ENCODE assay signal across 9 cellular contexts in the genomic region with DNA sequence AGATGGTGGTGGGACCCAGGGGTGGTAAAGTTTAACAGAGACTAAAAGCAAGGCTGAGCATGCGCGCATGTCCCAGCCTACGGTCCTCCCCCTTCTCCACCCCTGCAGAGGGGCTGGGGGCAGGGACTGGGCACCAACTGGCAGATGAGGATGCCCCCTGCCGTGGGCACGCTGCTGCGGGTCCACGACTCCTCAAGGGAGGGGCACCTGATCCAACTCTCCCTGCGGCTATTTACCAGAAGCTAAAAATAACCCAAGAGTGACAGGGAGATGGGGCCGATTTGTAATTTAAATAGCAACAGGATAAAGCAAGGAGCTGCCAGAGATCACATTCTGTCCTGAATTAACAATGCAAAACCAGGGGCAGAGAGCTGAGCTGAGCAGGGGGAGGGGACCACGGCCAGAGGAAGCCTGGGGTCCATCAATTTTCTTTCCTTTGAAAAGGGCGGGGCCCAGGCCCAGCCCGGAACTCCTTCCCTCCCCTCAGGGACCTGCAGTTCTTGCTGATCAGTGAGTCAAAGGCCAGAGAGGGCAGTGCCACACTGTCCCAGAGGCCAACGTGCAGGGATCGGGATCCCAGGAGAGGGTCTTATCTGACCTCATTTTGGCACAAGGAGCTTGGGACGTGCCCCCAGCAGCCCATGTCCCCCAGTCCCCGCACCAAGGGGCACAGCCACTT. TPM values are rescaled to one million over a fixed set of nuclear protein-coding genes. Genes with fewer than 3 reads are reported as not detected.
DNase-seq lines count a peak whose midpoint lies in the region; TF ChIP-seq lines count a peak whose summit lies in the region.
"Had no signal": no experiment of that assay in that cellular context is flagged by ENCODE, and none has a peak within 500 bp of the region (broad histone marks: within the 10 kb centered on the region; RNA-seq: fewer than 3 reads in every experiment).

No MANE protein-coding gene starts in this region.

- peak; percentile 11 for DNase-seq in NCI-H510A treated with DMSO at 0.1 percent for 48 hours (lab: John Stamatoyannopoulos, UW)
- no peak for DNase-seq in NCI-H510A (lab: John Stamatoyannopoulos, UW)
- peak; percentile 85 for DNase-seq in islet precursor cell
- DNase-seq in tibial artery = no peak
- DNase-seq in mucosa of gallbladder (ENCODE audit: low spot score) = no peak
- DNase-seq in CD1c-positive myeloid dendritic cell (ENCODE audit: extremely low spot score) = no peak
- no peak for DNase-seq in Calu3
- DNase-seq: naive B cell had no signal

- peak overlapping the region; percentile 1 to 22 for H3K4me3 ChIP-seq in tibial artery

- no peaks in the 10 kb centered on the region for H3K9me3 ChIP-seq in tibial artery

- peak; percentile 23 for TF ChIP-seq CTCF in VCaP (conservative IDR thresholded peaks at IDR 0.05)
- no peak for TF ChIP-seq CTCF in tibial artery (IDR thresholded peaks at IDR 0.05)
- TF ChIP-seq CTCF in Calu3 (IDR thresholded peaks at IDR 0.05; ENCODE audit: unreplicated experiment) = no peak

- CTCF ChIA-PET in Calu3 (lab: Charles Lee) = interaction anchor here (0.8 kb wide), 1 partner anchor 99 kb away, joined by 3 read pairs; no protein-coding TSS in a partner anchor

- peaks cover 0 to 12% (median 5%) of the 10 kb centered on the region in 4 donors for H3K4me1 ChIP-seq in tibial artery

- no peak overlapping the region for H3K27ac Mint-ChIP-seq in Calu3 (ENCODE audit: unreplicated experiment)
- H3K27ac Mint-ChIP-seq: naive B cell had no signal

- peaks cover 97% of the 10 kb centered on the region for H3K27me3 Mint-ChIP-seq in Calu3 (ENCODE audit: unreplicated experiment)

- H3K36me3 ChIP-seq in tibial artery = no peaks in the 10 kb centered on the region

- BruUV-seq in Calu3 (replicated peaks; lab: Mats Ljungman, UMichigan) = no TSS peak

- no peak overlapping the region for H3K4me3 Mint-ChIP-seq in Calu3 (ENCODE audit: low read depth, unreplicated experiment)

- H3K4me1 Mint-ChIP-seq in Calu3 (ENCODE audit: low read depth, unreplicated experiment) = peaks cover 7% of the 10 kb centered on the region

- H3K27me3 ChIP-seq in tibial artery = peaks cover 0 to 33% of the 10 kb centered on the region in 2 donors

- H3K27ac ChIP-seq in VCaP = peak overlapping the region; percentile 83
- H3K27ac ChIP-seq in tibial artery = no peak overlapping the region

- intact Hi-C loops in tibial artery (cut with DNase I; ENCODE audit: low total_unique reads) (no loop called here), Calu3 (cut with micrococcal nuclease; ENCODE audit: unreplicated experiment) (no loop called here)

- no peaks in the 10 kb centered on the region for H3K9me3 Mint-ChIP-seq in Calu3 (ENCODE audit: low read depth, unreplicated experiment)
- H3K9me3 Mint-ChIP-seq: naive B cell had no signal

- H3K36me3 Mint-ChIP-seq in Calu3 (ENCODE audit: insufficient read depth, unreplicated experiment) = no peaks in the 10 kb centered on the region
- H3K36me3 Mint-ChIP-seq: naive B cell had no signal

RNA-seq across cellular contexts. Expression of gene DGKZ, which starts 8.1 kb away (rescaled TPM):
- total RNA-seq in mucosa of gallbladder = 83.8 TPM
- total RNA-seq in Calu3 (2022) = 38.0 and 40.2 TPM in 2 replicates

RNA-seq across cellular contexts. Expression of gene MDK, which starts 42.3 kb away (rescaled TPM):
- total RNA-seq in mucosa of gallbladder (106 TPM), Calu3 (2022) (74.9 and 139 TPM in 2 replicates)

RNA-seq across cellular contexts. Expression of gene CHRM4, which starts 52.4 kb away (rescaled TPM):
- total RNA-seq in mucosa of gallbladder = not detected
- total RNA-seq in Calu3 (2022) = not detected in 2 replicates

Comparison
In these comparisons a context has a peak if more than half of its experiments do, and no peak if none do; other contexts are left out.
1. DNase-seq: peak in NCI-H510A treated with DMSO at 0.1 percent for 48 hours (single experiment) and islet precursor cell (single experiment); none in NCI-H510A (single experiment), tibial artery (0 of 2), mucosa of gallbladder (single experiment), CD1c-positive myeloid dendritic cell (single experiment) and Calu3 (single experiment).